In the genomic region with DNA sequence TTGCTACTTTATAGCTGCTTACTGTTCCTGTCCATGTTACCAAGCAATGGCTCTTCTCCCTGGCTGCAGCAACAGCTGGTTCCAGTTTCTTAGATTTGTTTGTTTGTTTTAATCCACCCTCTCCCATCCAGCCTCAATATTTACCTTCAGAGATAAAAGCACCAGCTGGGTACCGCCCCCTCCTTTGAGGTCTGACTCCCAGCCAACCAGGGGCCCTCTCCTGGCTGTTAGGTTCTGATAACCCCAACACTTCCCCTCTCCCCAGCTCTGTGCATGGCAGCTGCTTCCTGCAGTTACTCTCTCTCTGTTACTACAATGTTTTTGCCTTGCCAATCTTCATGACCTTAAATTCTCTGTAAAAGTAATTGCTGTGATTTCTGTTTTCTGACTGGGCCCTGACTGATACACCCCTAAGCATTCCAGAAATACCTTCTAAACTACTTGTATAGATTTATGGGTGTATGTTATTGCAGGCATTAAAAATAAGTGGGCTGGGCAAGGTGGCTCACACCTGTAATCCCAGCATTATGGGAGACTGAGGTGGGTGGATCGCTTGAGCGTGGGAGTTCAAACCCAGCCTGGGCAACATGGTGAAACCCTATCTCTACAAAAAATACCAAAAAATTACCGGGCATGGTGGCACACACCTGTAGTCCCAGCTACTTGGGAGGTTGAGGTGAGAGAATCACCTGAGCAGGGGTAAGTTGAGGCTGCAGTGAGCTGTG, we compare ENCODE assay signal across 9 cellular contexts. TPM values are rescaled to one million over a fixed set of nuclear protein-coding genes. Genes with fewer than 3 reads are reported as not detected.
DNase-seq lines count a peak whose midpoint lies in the region; ATAC-seq, FAIRE-seq and TF ChIP-seq lines count a peak whose summit lies in the region.
"Had no signal": no experiment of that assay in that cellular context is flagged by ENCODE, and none has a peak within 500 bp of the region (broad histone marks: within the 10 kb centered on the region; RNA-seq: fewer than 3 reads in every experiment).

No MANE protein-coding gene starts in this region.

- no peak for TF ChIP-seq RAD21 in H1 (IDR thresholded peaks at IDR 0.05 in 1 of 2, conservative IDR thresholded peaks at IDR 0.05 in 1 of 2; ENCODE audit: low read depth in 2 of 2, low read length in 2 of 2)

- H3K4me1 ChIP-seq in ACC112 (ENCODE audit: control insufficient read depth, insufficient read depth, low read length, unreplicated experiment) = peaks cover 38% of the 10 kb centered on the region
- H3K4me1 ChIP-seq in H1 (replicated peaks in 1 of 4; ENCODE audit: control insufficient read depth in 3 of 4, insufficient read depth in 4 of 4, low read length in 3 of 4) = peaks cover 0 to 15% (median 7%) of the 10 kb centered on the region in 4 experiments; a peak in 5 of 7 replicates
- H3K4me1 ChIP-seq in thymus (ENCODE audit: control insufficient read depth, insufficient read depth, low read length) = peaks cover 13% of the 10 kb centered on the region

- H3K4me1 Mint-ChIP-seq in activated T-cell treated with anti-CD3 and anti-CD28 coated beads, Interleukin-2, amount 50 U/mL, for 24 hours (ENCODE audit: low read depth) = peaks cover 37% of the 10 kb centered on the region

- FAIRE-seq in RCC 7860 (lab: Jason Lieb, UNC) (no peak), H1 (lab: Jason Lieb, UNC) (no peak)

- H3K23me2 ChIP-seq in H1 (ENCODE audit: low read depth, low read length) = peaks cover 12% of the 10 kb centered on the region

- ATAC-seq in GM18498 (IDR thresholded peaks at IDR 0.05; ENCODE audit: unreplicated experiment) = peak; percentile 30
- no peak for ATAC-seq in HG03457 (IDR thresholded peaks at IDR 0.05; ENCODE audit: unreplicated experiment)

- H3K79me2 ChIP-seq in ACC112 (ENCODE audit: control insufficient read depth, insufficient read depth, low read length, unreplicated experiment) = peaks cover 17% of the 10 kb centered on the region
- H3K79me2 ChIP-seq in H1 (ENCODE audit: control insufficient read depth in 1 of 2, insufficient read depth in 2 of 2, low read length in 2 of 2) = no peaks in the 10 kb centered on the region

- no peak overlapping the region for H3K4me3 ChIP-seq in ACC112 (ENCODE audit: low read depth, low read length)
- H3K4me3 ChIP-seq in H1 (ENCODE audit: extremely low read depth in 1 of 4, insufficient read depth in 2 of 4, low read depth in 3 of 4, low read length in 4 of 4) = no peak overlapping the region
- H3K4me3 ChIP-seq in thymus (ENCODE audit: low read length) = no peak overlapping the region

- WGBS in H1 (ENCODE audit: extremely low coverage in 1 of 2, insufficient coverage in 1 of 2, insufficient read length in 1 of 2, insufficient replicate concordance in 2 of 2, low coverage in 1 of 2, low lambda C conversion rate in 2 of 2, missing lambda C conversion rate in 1 of 2), 2 experiments = 85% methylated on average over 4 of the region's 4 CpGs; no CpG with 5 or more reads in 1 of the 2 experiments
- 59% methylated on average over 4 of the region's 4 CpGs for WGBS in thymus

- no peak overlapping the region for H3K27ac Mint-ChIP-seq in activated T-cell treated with anti-CD3 and anti-CD28 coated beads, Interleukin-2, amount 50 U/mL, for 24 hours

- no peak overlapping the region for H3K4me2 ChIP-seq in H1 (ENCODE audit: insufficient read depth in 1 of 2, low read depth in 2 of 2, low read length in 2 of 2)

- H3K9ac ChIP-seq in H1 (replicated peaks in 1 of 4; ENCODE audit: extremely low read depth in 1 of 4, low read depth in 3 of 4, low read length in 3 of 4) = no peak overlapping the region

- peaks cover 4% of the 10 kb centered on the region for H3K27me3 Mint-ChIP-seq in activated T-cell treated with anti-CD3 and anti-CD28 coated beads, Interleukin-2, amount 50 U/mL, for 24 hours

- H2BK15ac ChIP-seq in H1 (ENCODE audit: low read length) = no peak overlapping the region

- H3K36me3 ChIP-seq in ACC112 (ENCODE audit: insufficient read depth, low read length) = no peaks in the 10 kb centered on the region
- no peaks in the 10 kb centered on the region for H3K36me3 ChIP-seq in H1 (ENCODE audit: control insufficient read depth in 2 of 4, insufficient read depth in 4 of 4, low read length in 3 of 4)
- H3K36me3 ChIP-seq in thymus (ENCODE audit: control insufficient read depth, insufficient read depth) = no peaks in the 10 kb centered on the region

- no peak overlapping the region for H4K91ac ChIP-seq in H1 (replicated peaks; ENCODE audit: insufficient read length, low read length)

- TF ChIP-seq EP300 in H1 (IDR thresholded peaks at IDR 0.05; ENCODE audit: borderline replicate concordance in 1 of 2, low read depth in 2 of 2, low read length in 2 of 2) = no peak

- H3K27me3 ChIP-seq in ACC112 (ENCODE audit: insufficient read depth, low read length) (no peaks in the 10 kb centered on the region), H1 (replicated peaks in 1 of 4; ENCODE audit: control insufficient read depth in 3 of 4, extremely low read depth in 1 of 4, insufficient read depth in 3 of 4, low read length in 3 of 4) (peaks cover 0 to 9% (median 4%) of the 10 kb centered on the region in 4 experiments; a peak in 6 of 7 replicates), thymus (ENCODE audit: control insufficient read depth, insufficient read depth) (peaks cover 2% of the 10 kb centered on the region)

- no peak overlapping the region for H3K56ac ChIP-seq in H1 (replicated peaks; ENCODE audit: insufficient read length, low read depth, low read length)

- H3K9me3 ChIP-seq in H1 (ENCODE audit: insufficient read depth in 2 of 2, low read depth in 1 of 2, low read length in 1 of 2) (no peaks in the 10 kb centered on the region), thymus (ENCODE audit: control insufficient read depth) (no peaks in the 10 kb centered on the region)

- no peak overlapping the region for H2AK5ac ChIP-seq in H1 (ENCODE audit: low read depth, low read length)

- TF ChIP-seq CTCF in H1 (IDR thresholded peaks at IDR 0.05; ENCODE audit: control extremely low read depth in 1 of 3, insufficient read depth in 1 of 3, low read depth in 1 of 3, low read length in 3 of 3) = no peak

- peak overlapping the region; percentile 18 for H2AFZ ChIP-seq in ACC112 (ENCODE audit: low read length, unreplicated experiment)
- H2AFZ ChIP-seq in H1 (ENCODE audit: low read length) = no peak overlapping the region

- no peak overlapping the region for H4K5ac ChIP-seq in H1 (ENCODE audit: insufficient read length, low read depth, low read length)

- H3K79me1 ChIP-seq in H1 (ENCODE audit: low read depth, low read length) = no peaks in the 10 kb centered on the region

- CTCF ChIA-PET in H1 (lab: Charles Lee; ENCODE audit: partially characterized antibody) = interaction anchor here (1.1 to 3.7 kb wide), 9 partner anchors 9 to 247 kb away, joined by 3 to 13 read pairs (median 4); no protein-coding TSS in a partner anchor

- H2BK120ac ChIP-seq in H1 (replicated peaks; ENCODE audit: low read depth, low read length) = no peak overlapping the region

- peak overlapping the region; percentile 32; the same call in 1 of the 2 replicates for H4K8ac ChIP-seq in H1 (ENCODE audit: extremely low read depth, insufficient read depth, low read length)

- no peak overlapping the region for H3K4ac ChIP-seq in H1 (replicated peaks; ENCODE audit: insufficient read length, low read depth, low read length)

- POLR2A ChIA-PET in H1 (lab: Charles Lee; ENCODE audit: partially characterized antibody) = interaction anchor here (0.6 kb wide), 1 partner anchor 85 kb away, joined by 4 read pairs; no protein-coding TSS in a partner anchor

- peaks cover 9% of the 10 kb centered on the region for H3K9me3 Mint-ChIP-seq in activated T-cell treated with anti-CD3 and anti-CD28 coated beads, Interleukin-2, amount 50 U/mL, for 24 hours

- no peaks in the 10 kb centered on the region for H4K20me1 ChIP-seq in H1 (replicated peaks in 1 of 2; ENCODE audit: control insufficient read depth in 1 of 2, insufficient read depth in 2 of 2, low read length in 2 of 2)

- DNase-seq in Kasumi-1 (lab: John Stamatoyannopoulos, UW) (peak; percentile 98), RCC 7860 (ENCODE audit: low spot score) (peak; percentile 26), H1 (ENCODE audit: low read depth in 1 of 2, low spot score in 2 of 2) (no peak)
- DNase-seq in activated T-cell treated with anti-CD3 and anti-CD28 coated beads, Interleukin-2, amount 50 U/mL, for 24 hours = no peak

- no peak overlapping the region for H2BK5ac ChIP-seq in H1 (ENCODE audit: low read depth, low read length)

- TF ChIP-seq POLR2A in H1 (IDR thresholded peaks at IDR 0.05; ENCODE audit: control extremely low read depth in 1 of 2, low read depth in 2 of 2, low read length in 2 of 2) = no peak

- H3K36me3 Mint-ChIP-seq in activated T-cell treated with anti-CD3 and anti-CD28 coated beads, Interleukin-2, amount 50 U/mL, for 24 hours (ENCODE audit: low read depth) = peaks cover 28% of the 10 kb centered on the region
- H3K36me3 Mint-ChIP-seq: brain had no signal

- H3K14ac ChIP-seq in H1 (ENCODE audit: insufficient read length) = no peak overlapping the region

- H3K18ac ChIP-seq in H1 (ENCODE audit: extremely low read depth, low read length) = no peak overlapping the region

- no peak overlapping the region for H2BK20ac ChIP-seq in H1 (ENCODE audit: low read length)

- H3K27ac ChIP-seq in ACC112 (ENCODE audit: low read depth, low read length) (peak overlapping the region; percentile 34), H1 (ENCODE audit: low read depth, low read length) (no peak overlapping the region), thymus (ENCODE audit: low read depth) (peak overlapping the region; percentile 66)

- no peak overlapping the region for H3K4me3 Mint-ChIP-seq in activated T-cell treated with anti-CD3 and anti-CD28 coated beads, Interleukin-2, amount 50 U/mL, for 24 hours

- H2BK12ac ChIP-seq in H1 (ENCODE audit: low read depth, low read length) = no peak overlapping the region

- no peak overlapping the region for H3K23ac ChIP-seq in H1 (ENCODE audit: insufficient read length)

TF ChIP-seq in H1, 55 proteins besides CTCF, POLR2A, EP300 and RAD21:
- no peak for TF ChIP-seq CEBPB (IDR thresholded peaks at IDR 0.05; ENCODE audit: low read depth, low read length)
- peak; percentile 40; the same call in 1 of the 2 replicates for TF ChIP-seq EGR1 (IDR thresholded peaks at IDR 0.05; ENCODE audit: borderline replicate concordance, low read depth, low read length)

RNA-seq across cellular contexts. Expression of a gene that starts 2.6 kb away (rescaled TPM):
- 8.8 and 13.0 TPM in 2 replicates for total RNA-seq in H1 (2021; fragmentation: NEBNext Ultra II Directional; extraction: Animal tissue kit (Norgen Biotek cat#: 25700))
- 16.5 and 16.6 TPM in 2 replicates for polyA plus RNA-seq in H1 (2011; rRNA removed)
- polyA plus RNA-seq in H1 (2011; cell fraction: cytosol; rRNA removed) = 13.1 TPM
- 6.9 TPM for polyA plus RNA-seq in H1 (2011; cell fraction: nucleus; rRNA removed)
- 12.7 to 27.4 TPM (median 22.8 TPM) in 4 replicates for polyA plus RNA-seq in H1 (2012, experiment 1 of 2)
- 2.3 TPM for polyA plus RNA-seq in H1 (2012, experiment 2 of 2)
- 7.8 TPM for polyA plus RNA-seq in H1 (2013, experiment 1 of 2)
- polyA plus RNA-seq in H1 (2013, experiment 2 of 2) = 8.8 TPM
- 44.6 and 48.6 TPM in 2 replicates for polyA minus RNA-seq in H1 (2011; rRNA and poly(A)+ RNA removed)
- polyA minus RNA-seq in H1 (2011; cell fraction: cytosol; rRNA and poly(A)+ RNA removed) = 9.0 TPM
- polyA minus RNA-seq in H1 (2011; cell fraction: nucleus; rRNA and poly(A)+ RNA removed) = 14.6 TPM
- 5.3 TPM for polyA plus RNA-seq in thymus

Comparison
In these comparisons a context has a peak if more than half of its experiments do, and no peak if none do; other contexts are left out.
1. DNase-seq: peak in Kasumi-1 (2 of 2) and RCC 7860 (single experiment); none in H1 (0 of 2) and activated T-cell treated with anti-CD3 and anti-CD28 coated beads, Interleukin-2, amount 50 U/mL, for 24 hours (single experiment).